26 cellular contexts compared by ENCODE assay signal in genomic region chr7:139966906-139967305, GRCh38.
"Had no signal": no experiment of that assay in that cellular context is flagged by ENCODE, and none has a peak within 500 bp of the region (broad histone marks: within the 10 kb centered on the region; RNA-seq: fewer than 3 reads in every experiment).

No MANE protein-coding gene starts in this region.

- H3K27me3 ChIP-seq: heart left ventricle, pancreas, spleen, suprapubic skin, tibial artery, uterus had no signal

- H3K9me3 ChIP-seq: heart left ventricle, left ventricle myocardium inferior, pancreas, prostate gland, spleen, suprapubic skin, thoracic aorta, tibial artery, uterus had no signal

- H3K4me1 ChIP-seq: heart left ventricle, left ventricle myocardium inferior, pancreas, spleen, suprapubic skin, tibial artery, uterus had no signal

- H3K36me3 ChIP-seq: left ventricle myocardium inferior, pancreas, prostate gland, suprapubic skin, thoracic aorta, tibial artery, uterus had no signal

- DNase-seq: heart left ventricle; hypothalamus; immature natural killer cell; kidney; left ventricle myocardium inferior; mesendoderm; naive thymus-derived CD4-positive, alpha-beta T cell; nucleus accumbens; pancreas; posterior cingulate gyrus; retina; right cardiac atrium; spleen; stimulated activated CD4-positive, alpha-beta T cell treated with anti-CD3 and anti-CD28 coated beads, Interleukin-2, amount 100 ng/mL, for 48 hours; stimulated activated naive CD4-positive, alpha-beta T cell; trophoblast cell; uterus had no signal

- FAIRE-seq: islet of Langerhans, kidney, pancreas had no signal

- ATAC-seq: heart left ventricle; naive thymus-derived CD4-positive, alpha-beta T cell; pancreas; sciatic nerve; stimulated activated effector memory CD8-positive, alpha-beta T cell treated with anti-CD3 and anti-CD28 coated beads, Interleukin-12 subunit alpha, Interleukin-12 subunit beta, amount 100 ng/mL, for 72 hours had no signal

- H3K27ac ChIP-seq: heart left ventricle, left ventricle myocardium inferior, pancreas, prostate gland, skin epidermis, spleen, suprapubic skin, thoracic aorta, tibial artery, uterus had no signal

- H3K4me3 ChIP-seq: heart left ventricle, left ventricle myocardium inferior, lung, pancreas, prostate gland, skin epidermis, spleen, suprapubic skin, thoracic aorta, tibial artery, uterus had no signal
